In genomic region chr14:61631044-61631692, GRCh38 we compare ENCODE assay signal across 19 cellular contexts.
A peak's percentile ranks its signal among the peaks of the same experiment; 100 is the strongest.
DNase-seq lines count a peak whose midpoint lies in the region; ATAC-seq, FAIRE-seq and TF ChIP-seq lines count a peak whose summit lies in the region.
"Had no signal": no experiment of that assay in that cellular context is flagged by ENCODE, and none has a peak within 500 bp of the region (broad histone marks: within the 10 kb centered on the region; RNA-seq: fewer than 3 reads in every experiment).

No MANE protein-coding gene starts in this region.

- 63 to 75% (median 70%) methylated on average over 6 of the region's 6 CpGs for WGBS in small intestine, 3 donors

- intact Hi-C loops in gastrocnemius medialis (cut with DNase I; ENCODE audit: low total_unique reads), result no loop called here

- ATAC-seq in gastrocnemius medialis, result no peak
- ATAC-seq: HepG2 had no signal

- no peak for TF ChIP-seq CTCF in gastrocnemius medialis (IDR thresholded peaks at IDR 0.05 in 4 of 5, conservative IDR thresholded peaks at IDR 0.05 in 1 of 5)

- DNase-seq in NCI-H1092 treated with DMSO at 0.1 percent for 48 hours (lab: John Stamatoyannopoulos, UW) (peak; percentile 68), NCI-H1092 (lab: John Stamatoyannopoulos, UW) (no peak), NCI-H1105 treated with DMSO at 0.1 percent for 48 hours (lab: John Stamatoyannopoulos, UW) (peak; percentile 49), small intestine (peak; percentile 6), SKM-1 (lab: John Stamatoyannopoulos, UW; ENCODE audit: unreplicated experiment) (no peak), C1 segment of cervical spinal cord (lab: John Stamatoyannopoulos, UW) (no peak), gastrocnemius medialis (no peak)
- DNase-seq: DND-41, GF-D8, H7, NCI-H1436, NCI-H2081 treated with DMSO at 0.1 percent for 48 hours, NCI-H345, NCI-H82, SHP77 treated with DMSO at 0.1 percent for 48 hours had no signal

- FAIRE-seq in endometrium (lab: Jason Lieb, UNC) (peak; percentile 57), small intestine (lab: Jason Lieb, UNC) (no peak)
- FAIRE-seq: HepG2 had no signal

- TF ChIP-seq POLR2A in gastrocnemius medialis (IDR thresholded peaks at IDR 0.05), result no peak

- H3K36me3 ChIP-seq in small intestine (ENCODE audit: control insufficient read depth in 2 of 2, insufficient read depth in 2 of 2, low read length in 2 of 2), result no peaks in the 10 kb centered on the region
- no peaks in the 10 kb centered on the region for H3K36me3 ChIP-seq in gastrocnemius medialis
- H3K36me3 ChIP-seq: BLaER1 treated with 17β-estradiol and CSF1 and Interleukin-3, amounts not matched to agents 10 nM and 100 nM had no signal

- H3K27ac ChIP-seq in small intestine (ENCODE audit: low read depth in 1 of 2, low read length in 1 of 2) (no peak overlapping the region), gastrocnemius medialis (no peak overlapping the region)
- H3K27ac ChIP-seq: BLaER1 treated with 17β-estradiol and CSF1 and Interleukin-3, amounts not matched to agents 10 nM and 100 nM; KMS-11 had no signal

- H3K4me1 ChIP-seq in small intestine (ENCODE audit: control insufficient read depth in 2 of 2, insufficient read depth in 1 of 2, low read depth in 1 of 2, low read length in 1 of 2) (no peaks in the 10 kb centered on the region), gastrocnemius medialis (peaks cover 0 to 7% of the 10 kb centered on the region in 2 donors)

- no peak overlapping the region for H3K4me3 ChIP-seq in small intestine (ENCODE audit: low read depth in 1 of 2, low read length in 2 of 2)
- H3K4me3 ChIP-seq in gastrocnemius medialis, result no peak overlapping the region
- H3K4me3 ChIP-seq: BLaER1 treated with 17β-estradiol and CSF1 and Interleukin-3, amounts not matched to agents 10 nM and 100 nM had no signal

- no peaks in the 10 kb centered on the region for H3K9me3 ChIP-seq in small intestine (ENCODE audit: control insufficient read depth, low read depth)
- no peaks in the 10 kb centered on the region for H3K9me3 ChIP-seq in gastrocnemius medialis
- H3K9me3 ChIP-seq: BLaER1 treated with 17β-estradiol and CSF1 and Interleukin-3, amounts not matched to agents 10 nM and 100 nM had no signal

- no peaks in the 10 kb centered on the region for H3K27me3 ChIP-seq in small intestine (ENCODE audit: control insufficient read depth in 2 of 2, insufficient read depth in 2 of 2, low read length in 2 of 2)
- no peaks in the 10 kb centered on the region for H3K27me3 ChIP-seq in gastrocnemius medialis
- H3K27me3 ChIP-seq: BLaER1 treated with 17β-estradiol and CSF1 and Interleukin-3, amounts not matched to agents 10 nM and 100 nM had no signal

- in situ Hi-C loops in gastrocnemius medialis (cut with MboI; ENCODE audit: low sequenced_read_pairs in 4 of 4), result no loop called here

Comparison
In these comparisons a context has a peak if more than half of its experiments do, and no peak if none do; other contexts are left out.
1. DNase-seq: peak in NCI-H1092 treated with DMSO at 0.1 percent for 48 hours (single experiment), NCI-H1105 treated with DMSO at 0.1 percent for 48 hours (single experiment) and small intestine (single experiment); none in NCI-H1092 (single experiment), SKM-1 (single experiment), C1 segment of cervical spinal cord (0 of 14) and gastrocnemius medialis (0 of 2).